Comparison of ENCODE assay signal across 14 cellular contexts in genomic region chr16:57890752-57891111, GRCh38.
"Had no signal": no experiment of that assay in that cellular context is flagged by ENCODE, and none has a peak within 500 bp of the region (broad histone marks: within the 10 kb centered on the region; RNA-seq: fewer than 3 reads in every experiment).

No MANE protein-coding gene starts in this region.

- H3K4me2 ChIP-seq: SK-N-SH had no signal

- H3K4me3 ChIP-seq: pancreas had no signal

- H3K27ac ChIP-seq: WERI-Rb-1 had no signal

- H3K27ac Mint-ChIP-seq: activated naive CD4-positive, alpha-beta T cell treated with anti-CD3 and anti-CD28 coated beads, Interleukin-2, amount 10 ng/mL, durations not matched to agents 7 days and 5 days; activated T-helper 17 cell treated with anti-CD3 and anti-CD28 coated beads, Interleukin-2, amount 50 U/mL, for 72 hours; stimulated activated memory B cell treated with anti-CD40 and anti-IgM and Interleukin-4, amounts not matched to agents 10 μg/mL and 1 μg/mL and 100 μg/mL, for 72 hours had no signal

- H3K36me3 Mint-ChIP-seq: activated naive CD4-positive, alpha-beta T cell treated with anti-CD3 and anti-CD28 coated beads, Interleukin-2, amount 10 ng/mL, durations not matched to agents 7 days and 5 days; brain; stimulated activated memory B cell treated with anti-CD40 and anti-IgM and Interleukin-4, amounts not matched to agents 10 μg/mL and 1 μg/mL and 100 μg/mL, for 72 hours had no signal

- H3K4me3 Mint-ChIP-seq: activated naive CD4-positive, alpha-beta T cell treated with anti-CD3 and anti-CD28 coated beads, Interleukin-2, amount 10 ng/mL, durations not matched to agents 7 days and 5 days; activated T-helper 17 cell treated with anti-CD3 and anti-CD28 coated beads, Interleukin-2, amount 50 U/mL, for 72 hours; brain; neural crest cell; stimulated activated memory B cell treated with anti-CD40 and anti-IgM and Interleukin-4, amounts not matched to agents 10 μg/mL and 1 μg/mL and 100 μg/mL, for 72 hours had no signal

- FAIRE-seq: endometrium, pancreas, small intestine had no signal

- H3K9ac ChIP-seq: SK-N-SH had no signal

- H3K9me3 Mint-ChIP-seq: activated naive CD4-positive, alpha-beta T cell treated with anti-CD3 and anti-CD28 coated beads, Interleukin-2, amount 10 ng/mL, durations not matched to agents 7 days and 5 days; activated T-helper 17 cell treated with anti-CD3 and anti-CD28 coated beads, Interleukin-2, amount 50 U/mL, for 72 hours; neural crest cell; stimulated activated memory B cell treated with anti-CD40 and anti-IgM and Interleukin-4, amounts not matched to agents 10 μg/mL and 1 μg/mL and 100 μg/mL, for 72 hours had no signal

- H3K4me1 Mint-ChIP-seq: activated T-helper 17 cell treated with anti-CD3 and anti-CD28 coated beads, Interleukin-2, amount 50 U/mL, for 72 hours; neural crest cell had no signal

- H3K36me3 ChIP-seq: pancreas, WERI-Rb-1 had no signal

- H3K9me3 ChIP-seq: pancreas, SK-N-SH had no signal

- H3K27me3 ChIP-seq: pancreas had no signal

- DNase-seq: activated CD4-positive, alpha-beta T cell treated with anti-CD3 and anti-CD28 coated beads for 4 hours; activated naive CD4-positive, alpha-beta T cell treated with anti-CD3 and anti-CD28 coated beads, Interleukin-2, amount 10 ng/mL, durations not matched to agents 7 days and 5 days; cerebellar nuclear complex; mammary epithelial cell; pancreas; SK-N-SH; small intestine; T-helper 1 cell; WERI-Rb-1 had no signal
